9 cellular contexts compared by ENCODE assay signal in the genomic region with DNA sequence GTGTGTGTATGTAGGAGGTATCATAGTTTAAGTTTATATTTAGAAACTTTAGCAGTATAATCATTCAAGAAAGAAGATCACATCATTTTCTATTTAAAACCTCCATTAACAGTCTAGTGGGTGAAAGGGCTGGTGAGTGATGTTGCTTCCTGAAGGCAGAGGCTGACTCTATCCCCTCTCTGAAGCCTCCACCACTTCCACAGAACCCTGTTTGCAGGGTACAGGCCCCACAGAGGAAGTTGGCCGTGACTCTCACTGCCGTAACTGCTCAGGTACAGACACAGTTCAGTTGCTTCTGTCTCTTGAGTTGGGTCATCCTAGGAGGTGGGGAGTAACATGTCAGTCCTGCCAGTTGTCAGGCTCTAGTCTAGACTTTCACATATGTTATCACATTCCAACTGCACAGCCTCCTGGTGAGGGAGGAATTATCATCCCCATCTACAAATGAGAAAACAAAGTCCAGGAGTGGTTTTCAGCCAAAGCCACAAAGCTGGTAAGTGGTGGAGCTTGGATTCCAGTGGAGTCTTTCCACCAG. TPM values are rescaled to one million over a fixed set of nuclear protein-coding genes. Genes with fewer than 3 reads are reported as not detected.
DNase-seq lines count a peak whose midpoint lies in the region; ATAC-seq and TF ChIP-seq lines count a peak whose summit lies in the region.
"Had no signal": no experiment of that assay in that cellular context is flagged by ENCODE, and none has a peak within 500 bp of the region (broad histone marks: within the 10 kb centered on the region; RNA-seq: fewer than 3 reads in every experiment).

No MANE protein-coding gene starts in this region.

- no peak for TF ChIP-seq CTCF in DND-41 (IDR thresholded peaks at IDR 0.05; ENCODE audit: borderline replicate concordance, extremely low read depth, low read length, poor library complexity, severe bottlenecking)

- no peaks in the 10 kb centered on the region for H3K9me3 ChIP-seq in DND-41 (ENCODE audit: insufficient read depth, low read length, severe bottlenecking)

- ATAC-seq in DND-41 (ENCODE audit: insufficient read depth, low read depth) (peak; percentile 50; the same call in 1 of the 3 replicates), GM18519 (IDR thresholded peaks at IDR 0.05; ENCODE audit: low FRiP score, unreplicated experiment) (peak; percentile 84), HG03135 (IDR thresholded peaks at IDR 0.05; ENCODE audit: unreplicated experiment) (no peak), GM21390 (IDR thresholded peaks at IDR 0.05; ENCODE audit: unreplicated experiment) (no peak), HG03521 (IDR thresholded peaks at IDR 0.05; ENCODE audit: unreplicated experiment) (no peak)

- H3K4me1 ChIP-seq in DND-41 (ENCODE audit: insufficient read depth, low read length), result no peaks in the 10 kb centered on the region

- H3K27me3 ChIP-seq in DND-41 (ENCODE audit: insufficient read depth, low read length, poor library complexity), result no peaks in the 10 kb centered on the region

- no peaks in the 10 kb centered on the region for H4K20me1 ChIP-seq in DND-41 (ENCODE audit: insufficient read depth, low read length)

- H3K9ac ChIP-seq in DND-41 (ENCODE audit: low read depth, low read length), result no peak overlapping the region

- no peak overlapping the region for H3K4me3 ChIP-seq in DND-41 (ENCODE audit: low read depth in 1 of 2, low read length in 2 of 2)

- no peak overlapping the region for H3K4me2 ChIP-seq in DND-41 (ENCODE audit: insufficient read depth, low read length)

- no peak overlapping the region for H2AFZ ChIP-seq in DND-41 (ENCODE audit: low read depth, low read length)

- H3K36me3 ChIP-seq in DND-41 (ENCODE audit: insufficient read depth, low read length), result no peaks in the 10 kb centered on the region

- no peak overlapping the region for H3K27ac ChIP-seq in DND-41 (ENCODE audit: low read length)

- DNase-seq in DND-41 (no peak), RPMI7951 (ENCODE audit: low read depth) (peak; percentile 16), islet precursor cell (peak; percentile 57)
- DNase-seq: caudate nucleus, NCI-H345 had no signal

- no peaks in the 10 kb centered on the region for H3K79me2 ChIP-seq in DND-41 (ENCODE audit: insufficient read depth, low read length)

RNA-seq across cellular contexts. Expression of a gene that starts 31.5 kb away (rescaled TPM):
- total RNA-seq in RPMI7951 (2014; rRNA removed; shearing (Covaris generic)), result 78.9 and 128 TPM in 2 replicates

RNA-seq across cellular contexts. Expression of a gene that starts 52.9 kb away (rescaled TPM):
- 138 and 141 TPM in 2 replicates for total RNA-seq in RPMI7951 (2014; rRNA removed; shearing (Covaris generic))

Comparison
In these comparisons a context has a peak if more than half of its experiments do, and no peak if none do; other contexts are left out.
1. ATAC-seq: peak in DND-41 (single experiment) and GM18519 (single experiment); none in HG03135 (single experiment), GM21390 (single experiment) and HG03521 (single experiment).